9 cellular contexts compared by ENCODE assay signal in genomic region chr1:41357451-41358151, GRCh38. TPM values are rescaled to one million over a fixed set of nuclear protein-coding genes. Genes with fewer than 3 reads are reported as not detected.
DNase-seq lines count a peak whose midpoint lies in the region; ATAC-seq lines count a peak whose summit lies in the region.
"Had no signal": no experiment of that assay in that cellular context is flagged by ENCODE, and none has a peak within 500 bp of the region (broad histone marks: within the 10 kb centered on the region; RNA-seq: fewer than 3 reads in every experiment).

No MANE protein-coding gene starts in this region.

- H3K4me3 ChIP-seq in neuronal stem cell (ENCODE audit: low read length in 2 of 2), result no peak overlapping the region

- no peaks in the 10 kb centered on the region for H3K79me1 ChIP-seq in neuronal stem cell (ENCODE audit: low read depth, low read length)

- H3K14ac ChIP-seq in neuronal stem cell (ENCODE audit: low read length), result no peak overlapping the region

- H3K36me3 ChIP-seq in ES-I3 (ENCODE audit: insufficient read depth, low read length), result no peaks in the 10 kb centered on the region
- H3K36me3 ChIP-seq in neuronal stem cell (replicated peaks in 1 of 2; ENCODE audit: control insufficient read depth in 2 of 2, insufficient read depth in 2 of 2, low read length in 2 of 2), result no peaks in the 10 kb centered on the region

- peak overlapping the region; percentile 32 for H2AFZ ChIP-seq in neuronal stem cell (ENCODE audit: low read length)

- no peaks in the 10 kb centered on the region for H3K9me3 ChIP-seq in ES-I3 (ENCODE audit: control insufficient read depth, insufficient read depth, low read length)
- no peaks in the 10 kb centered on the region for H3K9me3 ChIP-seq in neuronal stem cell (replicated peaks in 1 of 2; ENCODE audit: control insufficient read depth in 2 of 2, insufficient read depth in 1 of 2, low read depth in 1 of 2, low read length in 2 of 2)

- no peak overlapping the region for H2BK120ac ChIP-seq in neuronal stem cell (ENCODE audit: low read depth, low read length)

- H4K91ac ChIP-seq in neuronal stem cell (ENCODE audit: low read depth, low read length, poor library complexity), result no peak overlapping the region

- peak; percentile 97 for DNase-seq in NCI-H2029 (lab: John Stamatoyannopoulos, UW)
- peak; percentile 65 for DNase-seq in ecto neural progenitor cell (ENCODE audit: low spot score)
- DNase-seq in neuronal stem cell (ENCODE audit: low spot score), result no peak
- DNase-seq in SIG-M5 treated with dmso at 0.1 percent for 504 hours (lab: John Stamatoyannopoulos, UW; ENCODE audit: unreplicated experiment), result no peak
- DNase-seq in UCSD-AML1 (lab: John Stamatoyannopoulos, UW; ENCODE audit: unreplicated experiment), result no peak
- no peak for DNase-seq in NAMALWA (ENCODE audit: low spot score)
- DNase-seq: EL had no signal

- H3K27ac ChIP-seq in neuronal stem cell (replicated peaks; ENCODE audit: low read length), result no peak overlapping the region

- no peak overlapping the region for H3K4me2 ChIP-seq in neuronal stem cell (ENCODE audit: insufficient read depth, low read length, poor library complexity, severe bottlenecking)

- no peak overlapping the region for H3K23ac ChIP-seq in neuronal stem cell (ENCODE audit: low read depth, low read length, poor library complexity)

- no peak overlapping the region for H2AK5ac ChIP-seq in neuronal stem cell (ENCODE audit: low read depth, low read length)

- no peak overlapping the region for H4K8ac ChIP-seq in neuronal stem cell (ENCODE audit: low read depth, low read length)

- H3K18ac ChIP-seq in neuronal stem cell (ENCODE audit: low read length), result peak overlapping the region; percentile 58

- ATAC-seq in HG02970 (IDR thresholded peaks at IDR 0.05; ENCODE audit: low FRiP score, unreplicated experiment), result no peak

- H3K4me1 ChIP-seq in ES-I3 (ENCODE audit: insufficient read depth, low read length) (peaks cover 28% of the 10 kb centered on the region), neuronal stem cell (ENCODE audit: control insufficient read depth in 2 of 2, insufficient read depth in 1 of 2, low read depth in 1 of 2, low read length in 2 of 2) (peaks cover 23 to 32% of the 10 kb centered on the region in 2 donors)

- WGBS in neuronal stem cell (ENCODE audit: extremely low coverage in 2 of 2, insufficient read length in 2 of 2, insufficient replicate concordance in 1 of 2), 2 donors, result no CpG with 5 or more reads among the region's 6 CpGs

- H2BK15ac ChIP-seq in neuronal stem cell (ENCODE audit: low read length), result peak overlapping the region; percentile 3

- peak overlapping the region; percentile 31; the same call in 1 of the 2 replicates for H3K9ac ChIP-seq in ES-I3 (ENCODE audit: low read depth, low read length)
- H3K9ac ChIP-seq in neuronal stem cell (ENCODE audit: low read depth, low read length, poor library complexity), result no peak overlapping the region

- H2BK12ac ChIP-seq in neuronal stem cell (ENCODE audit: low read length), result no peak overlapping the region

- H3K27me3 ChIP-seq in neuronal stem cell (ENCODE audit: control insufficient read depth in 3 of 3, insufficient read depth in 3 of 3, low read depth in 1 of 3, low read length in 3 of 3), result peaks cover 3 to 41% (median 9%) of the 10 kb centered on the region in 3 experiments

- H3K4ac ChIP-seq in neuronal stem cell (ENCODE audit: low read length), result no peak overlapping the region

- peak overlapping the region; percentile 56 for H2BK5ac ChIP-seq in neuronal stem cell (ENCODE audit: low read length)

RNA-seq across cellular contexts. Expression of gene FOXO6, which starts 3.6 kb away (rescaled TPM):
- polyA plus RNA-seq in neuronal stem cell (2013, experiment 1 of 2), result 3.4 TPM
- polyA plus RNA-seq in neuronal stem cell (2013, experiment 2 of 2), result 3.1 TPM

Comparison
In these comparisons a context has a peak if more than half of its experiments do, and no peak if none do; other contexts are left out.
1. DNase-seq: peak in NCI-H2029 (single experiment) and ecto neural progenitor cell (single experiment); none in neuronal stem cell (single experiment), SIG-M5 treated with dmso at 0.1 percent for 504 hours (single experiment), UCSD-AML1 (single experiment) and NAMALWA (single experiment).